ENCODE assay signal across 26 cellular contexts in genomic region chr16:57781349-57781740, GRCh38. TPM values are rescaled to one million over a fixed set of nuclear protein-coding genes. Genes with fewer than 3 reads are reported as not detected.
"Had no signal": no experiment of that assay in that cellular context is flagged by ENCODE, and none has a peak within 500 bp of the region (broad histone marks: within the 10 kb centered on the region; RNA-seq: fewer than 3 reads in every experiment).

No MANE protein-coding gene starts in this region.

- DNase-seq: activated CD4-positive, alpha-beta memory T cell treated with anti-CD3 and anti-CD28 coated beads for 36 hours; activated CD4-positive, alpha-beta T cell treated with anti-CD3 and anti-CD28 coated beads for 48 hours; activated CD8-positive, alpha-beta memory T cell treated with anti-CD3 and anti-CD28 coated beads, Interleukin-2, amount 50 U/mL, for 4 hours; activated gamma-delta T cell; activated naive CD4-positive, alpha-beta T cell treated with anti-CD3 and anti-CD28 coated beads, Interleukin-2, amount 50 U/mL, for 16 hours; activated T-cell treated with anti-CD3 and anti-CD28 coated beads, Interleukin-2, amount 50 U/mL, for 1 hour; amniotic stem cell; colonic mucosa; effector memory CD4-positive, alpha-beta T cell; foreskin fibroblast; head of caudate nucleus; hippocampal formation; naive B cell; sigmoid colon; small intestine; stimulated activated CD4-positive, alpha-beta T cell treated with anti-CD3 and anti-CD28 coated beads, Interleukin-4, amount 100 ng/mL, for 24 hours; uterus had no signal

- FAIRE-seq: bronchial epithelial cell, keratinocyte, small intestine had no signal

- H2AFZ ChIP-seq: parathyroid adenoma had no signal

- H3K9me3 ChIP-seq: colonic mucosa, psoas muscle, sigmoid colon, thoracic aorta, uterus had no signal

- H3K9ac ChIP-seq: parathyroid adenoma had no signal

- H3K27me3 ChIP-seq: colonic mucosa, sigmoid colon, uterus had no signal

- H3K27ac ChIP-seq: colonic mucosa, parathyroid adenoma, psoas muscle, sigmoid colon, thoracic aorta, uterus, VCaP had no signal

- H3K4me3 ChIP-seq: colonic mucosa, lung, psoas muscle, sigmoid colon, thoracic aorta, uterus had no signal

- H3K4me1 ChIP-seq: colonic mucosa, parathyroid adenoma, psoas muscle, uterus had no signal

- H3K36me3 ChIP-seq: colonic mucosa, uterus had no signal

- ATAC-seq: psoas muscle; stimulated activated effector memory CD8-positive, alpha-beta T cell treated with anti-CD3 and anti-CD28 coated beads, Interleukin-12 subunit alpha, Interleukin-12 subunit beta, amount 100 ng/mL, for 72 hours had no signal

RNA-seq across cellular contexts. Expression of gene KIFC3, which starts 20.9 kb away (rescaled TPM):
- total RNA-seq: T-helper 1 cell treated with Interleukin-12 subunit alpha and Interleukin-12 subunit beta and Interleukin-4 antibody, amounts not matched to agents 30 ng/mL and 1 ng/mL, for 36 hours had no signal
